14 cellular contexts compared by ENCODE assay signal in the genomic region with DNA sequence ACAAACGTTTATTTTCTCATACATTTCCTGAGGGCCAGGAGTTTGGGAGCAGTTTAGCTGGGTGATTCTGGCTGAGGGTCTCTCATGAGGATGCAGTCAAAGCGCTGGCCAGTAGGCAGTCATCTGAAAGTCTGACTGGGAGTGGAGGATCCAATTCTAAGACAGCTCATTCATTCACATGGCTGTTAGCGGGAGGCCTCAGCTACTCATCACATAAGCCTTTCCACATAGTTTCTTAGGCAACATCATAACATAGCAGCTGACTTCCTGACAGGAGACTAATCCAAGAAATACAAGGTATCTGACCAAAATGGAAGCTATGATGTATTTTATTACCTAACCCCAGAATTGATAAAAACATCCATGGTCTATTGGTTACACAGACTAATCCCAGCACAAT. TPM values are rescaled to one million over a fixed set of nuclear protein-coding genes. Genes with fewer than 3 reads are reported as not detected.
DNase-seq lines count a peak whose midpoint lies in the region; ATAC-seq and TF ChIP-seq lines count a peak whose summit lies in the region.
"Had no signal": no experiment of that assay in that cellular context is flagged by ENCODE, and none has a peak within 500 bp of the region (broad histone marks: within the 10 kb centered on the region; RNA-seq: fewer than 3 reads in every experiment).

No MANE protein-coding gene starts in this region.

- no peak overlapping the region for H4K91ac ChIP-seq in neuronal stem cell (ENCODE audit: low read depth, low read length, poor library complexity)

- H4K8ac ChIP-seq in neuronal stem cell (ENCODE audit: low read depth, low read length), result no peak overlapping the region

- H3K27me3 ChIP-seq in neuronal stem cell (ENCODE audit: control insufficient read depth in 3 of 3, insufficient read depth in 3 of 3, low read depth in 1 of 3, low read length in 3 of 3), result no peaks in the 10 kb centered on the region
- H3K27me3 ChIP-seq: dorsolateral prefrontal cortex had no signal

- H3K9ac ChIP-seq in neuronal stem cell (ENCODE audit: low read depth, low read length, poor library complexity), result no peak overlapping the region

- no peaks in the 10 kb centered on the region for H3K79me1 ChIP-seq in neuronal stem cell (ENCODE audit: low read depth, low read length)

- H3K14ac ChIP-seq in neuronal stem cell (ENCODE audit: low read length), result no peak overlapping the region

- no peak overlapping the region for H2AK5ac ChIP-seq in neuronal stem cell (ENCODE audit: low read depth, low read length)

- H3K9me3 ChIP-seq in neuronal stem cell (replicated peaks in 1 of 2; ENCODE audit: control insufficient read depth in 2 of 2, insufficient read depth in 1 of 2, low read depth in 1 of 2, low read length in 2 of 2), result no peaks in the 10 kb centered on the region

- no peak overlapping the region for H3K18ac ChIP-seq in neuronal stem cell (ENCODE audit: low read length)

- H3K4me3 ChIP-seq in choroid plexus epithelial cell (ENCODE audit: low read depth, low read length) (no peak overlapping the region), neuronal stem cell (ENCODE audit: low read length in 2 of 2) (no peak overlapping the region)
- H3K4me3 ChIP-seq: dorsolateral prefrontal cortex had no signal

- no peak overlapping the region for H3K23ac ChIP-seq in neuronal stem cell (ENCODE audit: low read depth, low read length, poor library complexity)

- no peak overlapping the region for H2BK120ac ChIP-seq in neuronal stem cell (ENCODE audit: low read depth, low read length)

- peak; percentile 56 for DNase-seq in GM03348 (ENCODE audit: low spot score)
- peak; percentile 86 for DNase-seq in NCI-H226
- DNase-seq in choroid plexus epithelial cell (ENCODE audit: low read depth), result peak; percentile 96
- DNase-seq in neuronal stem cell (ENCODE audit: low spot score), result no peak
- DNase-seq in NCI-H187 treated with DMSO at 0.1 percent for 48 hours (lab: John Stamatoyannopoulos, UW), result no peak
- no peak for DNase-seq in left colon
- DNase-seq: activated CD8-positive, alpha-beta memory T cell treated with anti-CD3 and anti-CD28 coated beads for 24 hours; activated naive CD4-positive, alpha-beta T cell treated with anti-CD3 and anti-CD28 coated beads, Interleukin-2, amount 50 U/mL, for 16 hours; dorsolateral prefrontal cortex; NCI-H1048; NCI-H524; substantia nigra; SW 1271 had no signal

- intact Hi-C loops in left colon (cut with DNase I, micrococcal nuclease), result no loop called here

- ATAC-seq in left colon (no peak), GM21737 (IDR thresholded peaks at IDR 0.05; ENCODE audit: unreplicated experiment) (no peak)

- WGBS in neuronal stem cell (ENCODE audit: extremely low coverage in 2 of 2, insufficient read length in 2 of 2, insufficient replicate concordance in 1 of 2), 2 donors, result no CpG with 5 or more reads among the region's 3 CpGs

- peak overlapping the region; percentile 28 for H3K27ac ChIP-seq in neuronal stem cell (replicated peaks; ENCODE audit: low read length)
- H3K27ac ChIP-seq: dorsolateral prefrontal cortex had no signal

- no peak overlapping the region for H2BK15ac ChIP-seq in neuronal stem cell (ENCODE audit: low read length)

- no peak overlapping the region for H2BK5ac ChIP-seq in neuronal stem cell (ENCODE audit: low read length)

- peaks cover 13 to 23% of the 10 kb centered on the region in 2 donors for H3K4me1 ChIP-seq in neuronal stem cell (ENCODE audit: control insufficient read depth in 2 of 2, insufficient read depth in 1 of 2, low read depth in 1 of 2, low read length in 2 of 2)

- no peak overlapping the region for H3K4ac ChIP-seq in neuronal stem cell (ENCODE audit: low read length)

- peak overlapping the region; percentile 34 for H2AFZ ChIP-seq in neuronal stem cell (ENCODE audit: low read length)

- H2BK12ac ChIP-seq in neuronal stem cell (ENCODE audit: low read length), result no peak overlapping the region

- H3K4me2 ChIP-seq in neuronal stem cell (ENCODE audit: insufficient read depth, low read length, poor library complexity, severe bottlenecking), result no peak overlapping the region

- peaks cover 0 to 6% of the 10 kb centered on the region in 2 donors for H3K36me3 ChIP-seq in neuronal stem cell (replicated peaks in 1 of 2; ENCODE audit: control insufficient read depth in 2 of 2, insufficient read depth in 2 of 2, low read length in 2 of 2)

- peak; percentile 23 for TF ChIP-seq CTCF in choroid plexus epithelial cell (conservative IDR thresholded peaks at IDR 0.05; ENCODE audit: low read depth, low read length)

RNA-seq across cellular contexts. Expression of gene MRPL44, which starts 2.9 kb away (rescaled TPM):
- polyA plus RNA-seq in neuronal stem cell (2013, experiment 1 of 2), result 33.4 TPM
- 35.3 TPM for polyA plus RNA-seq in neuronal stem cell (2013, experiment 2 of 2)
- total RNA-seq in left colon, result 10 to 100 TPM; 28.6 to 35.5 TPM

RNA-seq across cellular contexts. Expression of gene WDFY1, which starts 9.3 kb away (rescaled TPM):
- 48.2 TPM for polyA plus RNA-seq in neuronal stem cell (2013, experiment 1 of 2)
- 49.2 TPM for polyA plus RNA-seq in neuronal stem cell (2013, experiment 2 of 2)
- 10 to 100 TPM; 67.7 to 73.4 TPM for total RNA-seq in left colon

Comparison
In these comparisons a context has a peak if more than half of its experiments do, and no peak if none do; other contexts are left out.
1. DNase-seq: peak in GM03348 (single experiment), NCI-H226 (single experiment) and choroid plexus epithelial cell (single experiment); none in neuronal stem cell (single experiment), NCI-H187 treated with DMSO at 0.1 percent for 48 hours (single experiment) and left colon (0 of 2).